In the genomic region with DNA sequence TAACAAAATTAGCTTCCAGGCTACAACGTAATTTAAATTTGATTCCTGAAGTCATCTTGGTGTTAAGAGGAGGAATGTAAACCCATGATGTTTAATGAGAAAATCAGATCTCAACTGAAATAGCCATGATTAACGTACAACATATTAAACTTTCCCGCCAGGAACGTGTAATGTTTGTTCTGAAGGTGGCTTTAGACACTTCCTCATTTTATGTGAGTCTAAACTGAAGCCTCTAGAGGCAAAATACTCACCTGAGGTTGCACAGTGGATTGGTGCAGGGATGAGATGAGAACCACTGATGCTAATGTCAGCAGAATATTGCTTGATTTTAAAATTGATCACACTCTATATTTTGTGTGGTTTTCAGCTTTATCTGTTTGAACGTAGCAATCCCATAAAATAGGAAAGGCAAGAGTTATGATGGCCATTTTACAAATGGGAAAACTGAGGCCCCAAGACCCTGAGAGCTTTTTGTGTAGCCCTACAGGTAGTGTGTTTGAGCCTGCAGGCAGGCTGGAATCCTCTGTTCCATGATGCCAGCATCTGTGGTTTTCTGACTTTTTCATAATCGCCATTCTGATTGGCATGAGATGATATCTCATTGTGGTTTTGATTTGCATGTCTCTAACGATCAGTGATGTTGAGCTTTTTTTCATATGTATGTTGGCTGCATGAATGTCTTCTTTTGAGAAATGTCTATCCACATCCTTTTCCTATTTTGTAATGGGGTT, we compare ENCODE assay signal across 15 cellular contexts.
A peak's percentile ranks its signal among the peaks of the same experiment; 100 is the strongest.
DNase-seq lines count a peak whose midpoint lies in the region; ATAC-seq, FAIRE-seq and TF ChIP-seq lines count a peak whose summit lies in the region.
"Had no signal": no experiment of that assay in that cellular context is flagged by ENCODE, and none has a peak within 500 bp of the region (broad histone marks: within the 10 kb centered on the region; RNA-seq: fewer than 3 reads in every experiment).

No MANE protein-coding gene starts in this region.

- RAD21 ChIA-PET in GM12878 (lab: Charles Lee; ENCODE audit: unreplicated experiment): interaction anchor here (0.7 kb wide), 1 partner anchor 134 kb away, joined by 4 read pairs; no protein-coding TSS in a partner anchor

- H3K4me2 ChIP-seq in BLaER1 treated with 17β-estradiol and CSF1 and Interleukin-3, amounts not matched to agents 10 nM and 100 nM: peak overlapping the region in 6 of 11 experiments; percentile 0 to 28 (median 14); a peak in 8 of 22 replicates
- H3K4me2 ChIP-seq in Loucy (ENCODE audit: low read depth, low read length, poor library complexity, severe bottlenecking) (peak overlapping the region; percentile 54), GM12878 (ENCODE audit: control insufficient read depth, insufficient read depth) (no peak overlapping the region)

- peak; percentile 4 for DNase-seq in NOMO-1 treated with DMSO at 0.1 percent for 48 hours (lab: John Stamatoyannopoulos, UW; ENCODE audit: unreplicated experiment)
- DNase-seq in NOMO-1 (lab: John Stamatoyannopoulos, UW; ENCODE audit: unreplicated experiment in 2 of 2): no peak
- DNase-seq in GM12878 (ENCODE audit: low read depth, low spot score): no peak
- DNase-seq in colonic mucosa: no peak
- DNase-seq in NCI-H510A treated with DMSO at 0.1 percent for 48 hours (lab: John Stamatoyannopoulos, UW): no peak
- no peak for DNase-seq in natural killer cell treated with Interleukin-12 subunit alpha and Interleukin-12 subunit beta and Interleukin-15 and Interleukin-18, amount 100 ng/mL, for 72 hours (ENCODE audit: low spot score)
- DNase-seq: Caco-2; CD8-positive, alpha-beta memory T cell; GM23248 had no signal

- H3K9me3 Mint-ChIP-seq in natural killer cell treated with Interleukin-12 subunit alpha and Interleukin-12 subunit beta and Interleukin-15 and Interleukin-18, amount 100 ng/mL, for 72 hours: no peaks in the 10 kb centered on the region

- H4K20me1 ChIP-seq in BLaER1 treated with 17β-estradiol and CSF1 and Interleukin-3, amounts not matched to agents 10 nM and 100 nM: no peaks in the 10 kb centered on the region
- no peaks in the 10 kb centered on the region for H4K20me1 ChIP-seq in Loucy (ENCODE audit: insufficient read depth, low read length, poor library complexity, severe bottlenecking)
- H4K20me1 ChIP-seq in GM12878 (ENCODE audit: control insufficient read depth, insufficient read depth): no peaks in the 10 kb centered on the region

- no peak overlapping the region for H3K4me3 Mint-ChIP-seq in natural killer cell treated with Interleukin-12 subunit alpha and Interleukin-12 subunit beta and Interleukin-15 and Interleukin-18, amount 100 ng/mL, for 72 hours
- H3K4me3 Mint-ChIP-seq: CD8-positive, alpha-beta memory T cell had no signal

- WGBS in GM12878 (ENCODE audit: insufficient coverage, insufficient replicate concordance, low lambda C conversion rate, missing lambda C conversion rate): 7% methylated on average over 7 of the region's 7 CpGs

- H3K79me2 ChIP-seq in Loucy (ENCODE audit: insufficient read depth, low read length): no peaks in the 10 kb centered on the region
- no peaks in the 10 kb centered on the region for H3K79me2 ChIP-seq in GM12878 (ENCODE audit: control insufficient read depth, insufficient read depth, low read length)

- H3K9ac ChIP-seq in BLaER1 treated with 17β-estradiol and CSF1 and Interleukin-3, amounts not matched to agents 10 nM and 100 nM: no peak overlapping the region
- H3K9ac ChIP-seq in Loucy (ENCODE audit: low read depth, low read length, poor library complexity, severe bottlenecking): no peak overlapping the region
- no peak overlapping the region for H3K9ac ChIP-seq in GM12878 (ENCODE audit: control insufficient read depth, insufficient read depth, low read length)
- no peak overlapping the region for H3K9ac ChIP-seq in colonic mucosa (ENCODE audit: low read depth in 2 of 2, low read length in 2 of 2)
- H3K9ac ChIP-seq: GM23248 had no signal

- peaks cover 0 to 13% (median 8%) of the 10 kb centered on the region in 10 experiments; a peak in 8 of 20 replicates for H3K4me1 ChIP-seq in BLaER1 treated with 17β-estradiol and CSF1 and Interleukin-3, amounts not matched to agents 10 nM and 100 nM
- peaks cover 15% of the 10 kb centered on the region for H3K4me1 ChIP-seq in Loucy (ENCODE audit: insufficient read depth, low read length, poor library complexity, severe bottlenecking)
- no peaks in the 10 kb centered on the region for H3K4me1 ChIP-seq in GM12878 (ENCODE audit: control insufficient read depth, insufficient read depth, low read length)
- no peaks in the 10 kb centered on the region for H3K4me1 ChIP-seq in colonic mucosa
- H3K4me1 ChIP-seq: Caco-2 had no signal

- ATAC-seq in GM12878: no peak
- ATAC-seq in natural killer cell treated with Interleukin-12 subunit alpha and Interleukin-12 subunit beta and Interleukin-15 and Interleukin-18, amount 100 ng/mL, for 72 hours: no peak
- ATAC-seq: HCT116 had no signal

- no peak overlapping the region for H2AFZ ChIP-seq in Loucy (ENCODE audit: low read length)
- no peak overlapping the region for H2AFZ ChIP-seq in GM12878 (ENCODE audit: control insufficient read depth, low read depth, low read length)
- H2AFZ ChIP-seq: GM23248 had no signal

- peak overlapping the region in 1 of 2 donors; percentile 67 for H3K27ac Mint-ChIP-seq in natural killer cell treated with Interleukin-12 subunit alpha and Interleukin-12 subunit beta and Interleukin-15 and Interleukin-18, amount 100 ng/mL, for 72 hours
- H3K27ac Mint-ChIP-seq: CD8-positive, alpha-beta memory T cell had no signal

- TF ChIP-seq POLR2A in GM12878 (IDR thresholded peaks at IDR 0.05; ENCODE audit: low read depth, low read length): no peak

- intact Hi-C loops in GM12878 (cut with micrococcal nuclease; ENCODE audit: unreplicated experiment): no loop called here
- intact Hi-C loops in colonic mucosa (cut with DNase I): no loop called here

- TF ChIP-seq CTCF in Loucy (conservative IDR thresholded peaks at IDR 0.05; ENCODE audit: low read length) (no peak), GM12878 (IDR thresholded peaks at IDR 0.05 in 2 of 3, conservative IDR thresholded peaks at IDR 0.05 in 1 of 3; ENCODE audit: control insufficient read depth in 2 of 3, extremely low read depth in 1 of 3, insufficient read depth in 1 of 3, low read depth in 3 of 3, low read length in 3 of 3) (no peak), colonic mucosa (IDR thresholded peaks at IDR 0.05) (no peak)

- H3K9me2 ChIP-seq in Loucy (replicated peaks; ENCODE audit: low read depth, low read length): no peaks in the 10 kb centered on the region

- no peaks in the 10 kb centered on the region for H3K36me3 ChIP-seq in BLaER1 treated with 17β-estradiol and CSF1 and Interleukin-3, amounts not matched to agents 10 nM and 100 nM
- H3K36me3 ChIP-seq in Loucy (ENCODE audit: insufficient read depth, low read length) (no peaks in the 10 kb centered on the region), GM12878 (ENCODE audit: control insufficient read depth in 2 of 2, insufficient read depth in 2 of 2, low read length in 1 of 2) (no peaks in the 10 kb centered on the region), colonic mucosa (no peaks in the 10 kb centered on the region)

- no TSS peak for BruUV-seq in GM12878 (replicated peaks; lab: Mats Ljungman, UMichigan)

- in situ Hi-C loops in GM12878 (cut with MboI): no loop called here

- no peaks in the 10 kb centered on the region for H3K36me3 Mint-ChIP-seq in natural killer cell treated with Interleukin-12 subunit alpha and Interleukin-12 subunit beta and Interleukin-15 and Interleukin-18, amount 100 ng/mL, for 72 hours

- no peak for FAIRE-seq in GM12878 (lab: Jason Lieb, UNC)
- FAIRE-seq: H54, HTR-8/SVneo had no signal

- peaks cover 0 to 18% of the 10 kb centered on the region in 2 donors for H3K4me1 Mint-ChIP-seq in natural killer cell treated with Interleukin-12 subunit alpha and Interleukin-12 subunit beta and Interleukin-15 and Interleukin-18, amount 100 ng/mL, for 72 hours (ENCODE audit: low read depth in 2 of 2)

- no peak overlapping the region for H3K4me3 ChIP-seq in BLaER1 treated with 17β-estradiol and CSF1 and Interleukin-3, amounts not matched to agents 10 nM and 100 nM
- H3K4me3 ChIP-seq in Loucy (ENCODE audit: low read length, poor library complexity, severe bottlenecking) (no peak overlapping the region), GM12878 (no peak overlapping the region), colonic mucosa (no peak overlapping the region)
- H3K4me3 ChIP-seq: GM23248 had no signal

- no peaks in the 10 kb centered on the region for H3F3A ChIP-seq in Loucy (ENCODE audit: low read depth)

- H3K27me3 Mint-ChIP-seq in natural killer cell treated with Interleukin-12 subunit alpha and Interleukin-12 subunit beta and Interleukin-15 and Interleukin-18, amount 100 ng/mL, for 72 hours: no peaks in the 10 kb centered on the region
- H3K27me3 Mint-ChIP-seq: CD8-positive, alpha-beta memory T cell had no signal

- no peak for TF ChIP-seq EP300 in GM12878 (IDR thresholded peaks at IDR 0.05; ENCODE audit: borderline replicate concordance in 1 of 2, control insufficient read depth in 1 of 2, low read depth in 2 of 2, low read length in 2 of 2)

- CTCF ChIA-PET in GM12878 (lab: Yijun Ruan, JAX): interaction anchor here (1.0 to 1.9 kb wide), 5 partner anchors 9 to 202 kb away, joined by 3 to 6 read pairs (median 4); no protein-coding TSS in a partner anchor

- SMC1A ChIA-PET in GM12878 (lab: Charles Lee; ENCODE audit: uncharacterized antibody, unreplicated experiment): interaction anchor here (1.1 to 1.3 kb wide), 2 partner anchors 9 to 10 kb away, joined by 3 read pairs; no protein-coding TSS in a partner anchor

- H3K9me3 ChIP-seq in BLaER1 treated with 17β-estradiol and CSF1 and Interleukin-3, amounts not matched to agents 10 nM and 100 nM (replicated peaks in 1 of 11): no peaks in the 10 kb centered on the region; a peak in 2 of 22 replicates
- H3K9me3 ChIP-seq in Loucy (ENCODE audit: insufficient read depth, low read depth, low read length): no peaks in the 10 kb centered on the region
- no peaks in the 10 kb centered on the region for H3K9me3 ChIP-seq in GM12878 (replicated peaks; ENCODE audit: control insufficient read depth, insufficient read depth, low read length)
- no peaks in the 10 kb centered on the region for H3K9me3 ChIP-seq in colonic mucosa
- H3K9me3 ChIP-seq: Caco-2 had no signal

- no peaks in the 10 kb centered on the region for H3K27me3 ChIP-seq in BLaER1 treated with 17β-estradiol and CSF1 and Interleukin-3, amounts not matched to agents 10 nM and 100 nM
- H3K27me3 ChIP-seq in Loucy (ENCODE audit: insufficient read depth, low read length, poor library complexity, severe bottlenecking) (no peaks in the 10 kb centered on the region), GM12878 (replicated peaks in 1 of 2; ENCODE audit: control insufficient read depth in 2 of 2, insufficient read depth in 2 of 2, low read length in 1 of 2) (no peaks in the 10 kb centered on the region), colonic mucosa (no peaks in the 10 kb centered on the region)

- POLR2A ChIA-PET in GM12878 (lab: Charles Lee): interaction anchor here (0.7 kb wide), 1 partner anchor 38 kb away, joined by 8 read pairs; no protein-coding TSS in a partner anchor

- TF ChIP-seq RAD21 in GM12878 (IDR thresholded peaks at IDR 0.05; ENCODE audit: insufficient read depth, low read depth, low read length): no peak

- H3K27ac ChIP-seq in BLaER1 treated with 17β-estradiol and CSF1 and Interleukin-3, amounts not matched to agents 10 nM and 100 nM: no peak overlapping the region
- H3K27ac ChIP-seq in GM12878 (ENCODE audit: control insufficient read depth, insufficient read depth): no peak overlapping the region
- no peak overlapping the region for H3K27ac ChIP-seq in colonic mucosa
- H3K27ac ChIP-seq: 22Rv1, GM23248 had no signal
